In genomic region chr10:68333058-68333395, GRCh38 we compare ENCODE assay signal across 8 cellular contexts. TPM values are rescaled to one million over a fixed set of nuclear protein-coding genes. Genes with fewer than 3 reads are reported as not detected.
DNase-seq lines count a peak whose midpoint lies in the region; ATAC-seq and TF ChIP-seq lines count a peak whose summit lies in the region.

No MANE protein-coding gene starts in this region.

- H3K9me3 ChIP-seq in muscle layer of duodenum (ENCODE audit: control insufficient read depth in 1 of 2, low read length in 2 of 2): no peaks in the 10 kb centered on the region

- H3K27me3 ChIP-seq in muscle layer of duodenum (ENCODE audit: low read depth, low read length): no peaks in the 10 kb centered on the region

- H3K4me3 ChIP-seq in AG04449 (ENCODE audit: low read depth, low read length) (peak overlapping the region; percentile 91), choroid plexus epithelial cell (ENCODE audit: low read depth, low read length) (peak overlapping the region; percentile 93), muscle layer of duodenum (ENCODE audit: low read depth in 1 of 2, low read length in 2 of 2) (peak overlapping the region; percentile 89)
- H3K4me3 ChIP-seq in Jurkat, Clone E6-1 (ENCODE audit: low read length): peak overlapping the region; percentile 90

- POLR2A ChIA-PET in AG04449 (lab: Yijun Ruan, JAX): interaction anchor here (0.6 to 0.7 kb wide), 2 partner anchors 178 to 389 kb away, joined by 3 to 4 read pairs; no protein-coding TSS in a partner anchor

- CTCF ChIA-PET in AG04449 (lab: Yijun Ruan, JAX): interaction anchor here (0.7 to 4.9 kb wide), 9 partner anchors 10 to 250 kb away, joined by 3 to 33 read pairs (median 4); partner anchors contain the start of gene ATOH7

- peak overlapping the region; percentile 98 for H3K27ac ChIP-seq in muscle layer of duodenum (ENCODE audit: low read length)

- H3K4me1 ChIP-seq in muscle layer of duodenum (ENCODE audit: control insufficient read depth in 1 of 2, insufficient read depth in 2 of 2, low read length in 2 of 2): peaks cover 28 to 52% of the 10 kb centered on the region in 2 donors

- no peak for DNase-seq in AG04449 (ENCODE audit: low read depth, low spot score)
- no peak for DNase-seq in Jurkat, Clone E6-1 (ENCODE audit: low read depth, low spot score)
- no peak for DNase-seq in choroid plexus epithelial cell (ENCODE audit: low read depth)
- no peak for DNase-seq in NCI-H2171 (lab: John Stamatoyannopoulos, UW)
- DNase-seq in activated effector memory CD4-positive, alpha-beta T cell treated with anti-CD3 and anti-CD28 coated beads, Interleukin-2, amount 50 U/mL, for 16 hours: no peak

- H3K36me3 ChIP-seq in muscle layer of duodenum (ENCODE audit: control insufficient read depth in 1 of 2, insufficient read depth in 2 of 2, low read length in 2 of 2): peaks cover 0 to 28% of the 10 kb centered on the region in 2 donors

- ATAC-seq in HG02970 (IDR thresholded peaks at IDR 0.05; ENCODE audit: low FRiP score, unreplicated experiment) (no peak), GM19035 (IDR thresholded peaks at IDR 0.05; ENCODE audit: unreplicated experiment) (no peak)

- TF ChIP-seq CTCF in AG04449 (IDR thresholded peaks at IDR 0.05; ENCODE audit: insufficient read depth, low read length, missing control alignments): no peak
- no peak for TF ChIP-seq CTCF in choroid plexus epithelial cell (conservative IDR thresholded peaks at IDR 0.05; ENCODE audit: low read depth, low read length)

RNA-seq across cellular contexts. Expression of gene PBLD, which starts 0.3 kb away (rescaled TPM):
- polyA plus RNA-seq in Jurkat, Clone E6-1 (2012; ENCODE audit: insufficient read depth, insufficient read length): 2.5 TPM

RNA-seq across cellular contexts. Expression of gene HNRNPH3, which starts 1.2 kb away (rescaled TPM):
- polyA plus RNA-seq in Jurkat, Clone E6-1 (2012; ENCODE audit: insufficient read depth, insufficient read length): 470 TPM
